In genomic region chr6:104459543-104459942, GRCh38 we compare ENCODE assay signal across 17 cellular contexts.
DNase-seq lines count a peak whose midpoint lies in the region; ATAC-seq and TF ChIP-seq lines count a peak whose summit lies in the region.
"Had no signal": no experiment of that assay in that cellular context is flagged by ENCODE, and none has a peak within 500 bp of the region (broad histone marks: within the 10 kb centered on the region; RNA-seq: fewer than 3 reads in every experiment).

No MANE protein-coding gene starts in this region.

- H2BK120ac ChIP-seq in H9 (ENCODE audit: low read depth, low read length, poor library complexity, severe bottlenecking), result no peak overlapping the region

- H4K20me1 ChIP-seq in osteoblast (ENCODE audit: insufficient read depth, low read length), result no peaks in the 10 kb centered on the region
- H4K20me1 ChIP-seq in H9 (ENCODE audit: control insufficient read depth, insufficient read depth, insufficient read length), result no peaks in the 10 kb centered on the region

- H4K91ac ChIP-seq in H9 (ENCODE audit: insufficient read length, low read depth, low read length), result no peak overlapping the region

- no peak overlapping the region for H3K56ac ChIP-seq in H9 (ENCODE audit: insufficient read length, low read depth, low read length)

- intact Hi-C loops in ovary (cut with DNase I), result no loop called here

- H3K4me3 ChIP-seq in osteoblast (ENCODE audit: insufficient read depth, low read length), result no peak overlapping the region
- H3K4me3 ChIP-seq in ovary, result no peak overlapping the region
- H3K4me3 ChIP-seq: SJSA1 had no signal

- no peak for TF ChIP-seq POLR2A in ovary (IDR thresholded peaks at IDR 0.05)

- H3K14ac ChIP-seq in H9 (ENCODE audit: insufficient read depth, low read length), result no peak overlapping the region

- H2AFZ ChIP-seq in osteoblast (ENCODE audit: low read length) (no peak overlapping the region), H9 (ENCODE audit: low read length) (no peak overlapping the region)
- H2AFZ ChIP-seq: parathyroid adenoma had no signal

- no peaks in the 10 kb centered on the region for H3K4me1 ChIP-seq in osteoblast (ENCODE audit: insufficient read depth, low read length)
- H3K4me1 ChIP-seq in H9 (ENCODE audit: insufficient read depth, low read length), result no peaks in the 10 kb centered on the region
- H3K4me1 ChIP-seq in ovary (ENCODE audit: insufficient read depth), result no peaks in the 10 kb centered on the region
- H3K4me1 ChIP-seq: parathyroid adenoma, SJSA1 had no signal

- ATAC-seq in GM18909 (IDR thresholded peaks at IDR 0.05; ENCODE audit: poor library complexity, unreplicated experiment) (peak; percentile 85), GM21529 (IDR thresholded peaks at IDR 0.05; ENCODE audit: unreplicated experiment) (peak; percentile 89), HG02981 (IDR thresholded peaks at IDR 0.05; ENCODE audit: unreplicated experiment) (peak; percentile 88), HG03521 (IDR thresholded peaks at IDR 0.05; ENCODE audit: unreplicated experiment) (peak; percentile 71)
- ATAC-seq: HCT116 had no signal

- H3K4me1 Mint-ChIP-seq in H9, result no peaks in the 10 kb centered on the region
- H3K4me1 Mint-ChIP-seq: activated CD4-positive, alpha-beta memory T cell treated with anti-CD3 and anti-CD28 coated beads, Interleukin-2, amount 10 ng/mL, durations not matched to agents 7 days and 5 days had no signal

- no peaks in the 10 kb centered on the region for H3K27me3 ChIP-seq in osteoblast (ENCODE audit: insufficient read depth, low read length)
- H3K27me3 ChIP-seq in H9 (ENCODE audit: insufficient read depth, low read length), result no peaks in the 10 kb centered on the region
- no peaks in the 10 kb centered on the region for H3K27me3 ChIP-seq in ovary
- H3K27me3 ChIP-seq: SJSA1 had no signal

- H3K18ac ChIP-seq in H9 (ENCODE audit: insufficient read length, low read depth, low read length), result no peak overlapping the region

- H2AK5ac ChIP-seq in H9 (ENCODE audit: insufficient read length, low read length), result no peak overlapping the region

- no peak overlapping the region for H2BK20ac ChIP-seq in H9 (ENCODE audit: low read depth, low read length, poor library complexity, severe bottlenecking)

- H3K23me2 ChIP-seq in H9 (ENCODE audit: insufficient read length, low read depth, low read length, poor library complexity, severe bottlenecking), result no peaks in the 10 kb centered on the region

- H2BK5ac ChIP-seq in H9 (ENCODE audit: insufficient read length, low read length), result no peak overlapping the region

- no peaks in the 10 kb centered on the region for H3K79me2 ChIP-seq in osteoblast (ENCODE audit: insufficient read depth, low read length)
- H3K79me2 ChIP-seq in H9 (ENCODE audit: insufficient read depth, low read length), result no peaks in the 10 kb centered on the region
- H3K79me2 ChIP-seq: parathyroid adenoma had no signal

- H3K9me3 ChIP-seq in osteoblast (ENCODE audit: low read depth, low read length) (peaks cover 1% of the 10 kb centered on the region), H9 (ENCODE audit: control insufficient read depth, low read depth, low read length) (no peaks in the 10 kb centered on the region), ovary (no peaks in the 10 kb centered on the region)
- H3K9me3 ChIP-seq: SJSA1 had no signal

- H3K4me2 ChIP-seq in osteoblast (ENCODE audit: insufficient read depth, low read length) (no peak overlapping the region), H9 (ENCODE audit: insufficient read depth, insufficient read length, low read length) (no peak overlapping the region)

- no peak overlapping the region for H3K23ac ChIP-seq in H9 (ENCODE audit: insufficient read length, low read depth, low read length)

- no peak overlapping the region for H3K4me3 Mint-ChIP-seq in H9
- H3K4me3 Mint-ChIP-seq: activated CD4-positive, alpha-beta memory T cell treated with anti-CD3 and anti-CD28 coated beads, Interleukin-2, amount 10 ng/mL, durations not matched to agents 7 days and 5 days; stimulated activated naive CD8-positive, alpha-beta T cell treated with anti-CD3 and anti-CD28 coated beads, Interleukin-15, Interleukin-2, amounts not matched to agents 100 ng/mL and 50 ng/mL, for 24 hours had no signal

- no peak overlapping the region for H2BK15ac ChIP-seq in H9 (ENCODE audit: low read depth, low read length)

- no peaks in the 10 kb centered on the region for H3K79me1 ChIP-seq in H9 (ENCODE audit: insufficient read depth, low read depth, low read length, poor library complexity, severe bottlenecking)

- no peak overlapping the region for H3T11ph ChIP-seq in H9 (ENCODE audit: low read length)

- no peaks in the 10 kb centered on the region for H3K9me3 Mint-ChIP-seq in H9
- H3K9me3 Mint-ChIP-seq: activated CD4-positive, alpha-beta memory T cell treated with anti-CD3 and anti-CD28 coated beads, Interleukin-2, amount 10 ng/mL, durations not matched to agents 7 days and 5 days; stimulated activated naive CD8-positive, alpha-beta T cell treated with anti-CD3 and anti-CD28 coated beads, Interleukin-15, Interleukin-2, amounts not matched to agents 100 ng/mL and 50 ng/mL, for 24 hours had no signal

- no peak overlapping the region for H3K4ac ChIP-seq in H9 (ENCODE audit: low read depth, low read length)

- H3K36me3 ChIP-seq in osteoblast (ENCODE audit: insufficient read depth, low read length) (no peaks in the 10 kb centered on the region), ovary (no peaks in the 10 kb centered on the region)
- H3K36me3 ChIP-seq: SJSA1 had no signal

- H4K5ac ChIP-seq in H9 (ENCODE audit: insufficient read length, low read depth, low read length), result no peak overlapping the region

- H2BK12ac ChIP-seq in H9 (ENCODE audit: insufficient read length, low read depth, low read length), result no peak overlapping the region

- H3K27ac Mint-ChIP-seq in H9, result no peak overlapping the region
- H3K27ac Mint-ChIP-seq: activated CD4-positive, alpha-beta memory T cell treated with anti-CD3 and anti-CD28 coated beads, Interleukin-2, amount 10 ng/mL, durations not matched to agents 7 days and 5 days; stimulated activated naive CD8-positive, alpha-beta T cell treated with anti-CD3 and anti-CD28 coated beads, Interleukin-15, Interleukin-2, amounts not matched to agents 100 ng/mL and 50 ng/mL, for 24 hours had no signal

- no peak overlapping the region for H3K9ac ChIP-seq in H9 (ENCODE audit: extremely low read depth, insufficient read length, low read length)
- H3K9ac ChIP-seq: parathyroid adenoma had no signal

- no peak for DNase-seq in osteoblast (ENCODE audit: insufficient read length, low spot score, missing footprints)
- no peak for DNase-seq in H9
- no peak for DNase-seq in mesenteric fat pad (ENCODE audit: low spot score)
- DNase-seq in ovary, result no peak
- DNase-seq: activated CD4-positive, alpha-beta memory T cell treated with anti-CD3 and anti-CD28 coated beads, Interleukin-2, amount 10 ng/mL, durations not matched to agents 7 days and 5 days; AML-193; cerebellar nuclear complex; foreskin melanocyte; NCI-H510A had no signal

- H3K36me3 Mint-ChIP-seq in H9 (ENCODE audit: insufficient read depth in 1 of 3, low read depth in 3 of 3), result no peaks in the 10 kb centered on the region

- H4K8ac ChIP-seq in H9 (replicated peaks; ENCODE audit: insufficient read length, low read depth, low read length), result no peak overlapping the region

- H3K27ac ChIP-seq in osteoblast (ENCODE audit: low read depth, low read length) (no peak overlapping the region), H9 (ENCODE audit: insufficient read length, low read depth, low read length) (no peak overlapping the region), ovary (no peak overlapping the region)
- H3K27ac ChIP-seq: parathyroid adenoma, SJSA1 had no signal

- WGBS in H9 (ENCODE audit: extremely low coverage, insufficient read length, low lambda C conversion rate), result no CpG with 5 or more reads among the region's 1 CpG
- 90 to 93% (median 91%) methylated on average over 1 of the region's 1 CpG for WGBS in ovary, 3 donors

- TF ChIP-seq EP300 in ovary (IDR thresholded peaks at IDR 0.05), result no peak

- no peaks in the 10 kb centered on the region for H3K27me3 Mint-ChIP-seq in H9 (ENCODE audit: low read depth)
- H3K27me3 Mint-ChIP-seq: activated CD4-positive, alpha-beta memory T cell treated with anti-CD3 and anti-CD28 coated beads, Interleukin-2, amount 10 ng/mL, durations not matched to agents 7 days and 5 days; stimulated activated naive CD8-positive, alpha-beta T cell treated with anti-CD3 and anti-CD28 coated beads, Interleukin-15, Interleukin-2, amounts not matched to agents 100 ng/mL and 50 ng/mL, for 24 hours had no signal

- TF ChIP-seq CTCF in osteoblast (IDR thresholded peaks at IDR 0.05; ENCODE audit: extremely low read depth, low read depth, low read length), result no peak
- no peak for TF ChIP-seq CTCF in H9 (conservative IDR thresholded peaks at IDR 0.05)
- TF ChIP-seq CTCF in ovary (IDR thresholded peaks at IDR 0.05), result no peak
